In genomic region chr22:23581252-23581634, GRCh38 we compare ENCODE assay signal across 26 cellular contexts. TPM values are rescaled to one million over a fixed set of nuclear protein-coding genes. Genes with fewer than 3 reads are reported as not detected.
A peak's percentile ranks its signal among the peaks of the same experiment; 100 is the strongest.
DNase-seq lines count a peak whose midpoint lies in the region; ATAC-seq lines count a peak whose summit lies in the region.
"Had no signal": no experiment of that assay in that cellular context is flagged by ENCODE, and none has a peak within 500 bp of the region (broad histone marks: within the 10 kb centered on the region; RNA-seq: fewer than 3 reads in every experiment).

No MANE protein-coding gene starts in this region.

- peak overlapping the region; percentile 0 for H3K4me3 Mint-ChIP-seq in activated naive CD8-positive, alpha-beta T cell treated with anti-CD3 and anti-CD28 coated beads, Interleukin-2, amount 10 ng/mL, durations not matched to agents 7 days and 5 days
- no peak overlapping the region for H3K4me3 Mint-ChIP-seq in activated naive CD8-positive, alpha-beta T cell treated with anti-CD3 and anti-CD28 coated beads for 36 hours
- H3K4me3 Mint-ChIP-seq: CD4-positive, alpha-beta memory T cell had no signal

- no peaks in the 10 kb centered on the region for H3K9me3 Mint-ChIP-seq in activated naive CD8-positive, alpha-beta T cell treated with anti-CD3 and anti-CD28 coated beads, Interleukin-2, amount 10 ng/mL, durations not matched to agents 7 days and 5 days
- H3K9me3 Mint-ChIP-seq in activated naive CD8-positive, alpha-beta T cell treated with anti-CD3 and anti-CD28 coated beads for 36 hours: no peaks in the 10 kb centered on the region
- H3K9me3 Mint-ChIP-seq: CD4-positive, alpha-beta memory T cell had no signal

- H3K27ac Mint-ChIP-seq in activated naive CD8-positive, alpha-beta T cell treated with anti-CD3 and anti-CD28 coated beads, Interleukin-2, amount 10 ng/mL, durations not matched to agents 7 days and 5 days: peak overlapping the region; percentile 37
- H3K27ac Mint-ChIP-seq in activated naive CD8-positive, alpha-beta T cell treated with anti-CD3 and anti-CD28 coated beads for 36 hours: no peak overlapping the region

- no peaks in the 10 kb centered on the region for H3K36me3 Mint-ChIP-seq in activated naive CD8-positive, alpha-beta T cell treated with anti-CD3 and anti-CD28 coated beads, Interleukin-2, amount 10 ng/mL, durations not matched to agents 7 days and 5 days
- H3K36me3 Mint-ChIP-seq in activated naive CD8-positive, alpha-beta T cell treated with anti-CD3 and anti-CD28 coated beads for 36 hours: no peaks in the 10 kb centered on the region
- H3K36me3 Mint-ChIP-seq: CD4-positive, alpha-beta memory T cell had no signal

- no peaks in the 10 kb centered on the region for H3K36me3 ChIP-seq in KOPT-K1 (ENCODE audit: insufficient read depth, low read length)

- H3K27me3 Mint-ChIP-seq in activated naive CD8-positive, alpha-beta T cell treated with anti-CD3 and anti-CD28 coated beads, Interleukin-2, amount 10 ng/mL, durations not matched to agents 7 days and 5 days: peaks cover 56% of the 10 kb centered on the region
- H3K27me3 Mint-ChIP-seq in activated naive CD8-positive, alpha-beta T cell treated with anti-CD3 and anti-CD28 coated beads for 36 hours: peaks cover 62% of the 10 kb centered on the region

- H3K4me1 Mint-ChIP-seq in activated naive CD8-positive, alpha-beta T cell treated with anti-CD3 and anti-CD28 coated beads, Interleukin-2, amount 10 ng/mL, durations not matched to agents 7 days and 5 days: peaks cover 21% of the 10 kb centered on the region
- peaks cover 5% of the 10 kb centered on the region for H3K4me1 Mint-ChIP-seq in activated naive CD8-positive, alpha-beta T cell treated with anti-CD3 and anti-CD28 coated beads for 36 hours
- H3K4me1 Mint-ChIP-seq: CD4-positive, alpha-beta memory T cell had no signal

- H3K27ac ChIP-seq in KOPT-K1 (ENCODE audit: low read depth, low read length, poor library complexity, severe bottlenecking): peak overlapping the region; percentile 93
- H3K27ac ChIP-seq: A549 had no signal

- no peak for ATAC-seq in activated naive CD8-positive, alpha-beta T cell treated with anti-CD3 and anti-CD28 coated beads, Interleukin-2, amount 10 ng/mL, durations not matched to agents 7 days and 5 days (ENCODE audit: low read depth)
- no peak for ATAC-seq in HG02870 (IDR thresholded peaks at IDR 0.05; ENCODE audit: unreplicated experiment)
- ATAC-seq: A549, HepG2, Panc1 had no signal

- POLR2A ChIA-PET in activated naive CD8-positive, alpha-beta T cell treated with anti-CD3 and anti-CD28 coated beads, Interleukin-2, amount 10 ng/mL, durations not matched to agents 7 days and 5 days (lab: Charles Lee): interaction anchor here (0.7 kb wide), 1 partner anchor 135 kb away, joined by 3 read pairs; no protein-coding TSS in a partner anchor

- no peak for DNase-seq in activated naive CD8-positive, alpha-beta T cell treated with anti-CD3 and anti-CD28 coated beads, Interleukin-2, amount 10 ng/mL, durations not matched to agents 7 days and 5 days
- no peak for DNase-seq in activated naive CD8-positive, alpha-beta T cell treated with anti-CD3 and anti-CD28 coated beads for 36 hours
- DNase-seq in iPS-NIHi7 (ENCODE audit: extremely low spot score) (peak; percentile 18), pons (ENCODE audit: low spot score) (no peak)
- DNase-seq in stimulated activated naive CD4-positive, alpha-beta T cell treated with Interleukin-2 at 50 U/mL for 16 hours (lab: John Stamatoyannopoulos, UW): no peak
- DNase-seq: Caco-2; CD4-positive, alpha-beta memory T cell; DMS 273 treated with DMSO at 0.1 percent for 48 hours; DMS79 treated with DMSO at 0.1 percent for 48 hours; KG1; NCI-H1105 treated with DMSO at 0.1 percent for 48 hours; NCI-H2029 treated with DMSO at 0.1 percent for 48 hours; NCI-H345; NCI-H524; NCI-H774; NK-92 treated with Interleukin-12 subunit alpha and Interleukin-12 subunit beta, amount 100 ng/mL, for 24 hours; SIG-M5; SK-N-SH had no signal

- H3K9me3 ChIP-seq in KOPT-K1 (ENCODE audit: insufficient read depth, low read length, poor library complexity, severe bottlenecking): no peaks in the 10 kb centered on the region
- H3K9me3 ChIP-seq: A549, Caco-2, SK-N-SH had no signal

RNA-seq across cellular contexts. Expression of gene IGLL1, which starts 1.2 kb away (rescaled TPM):
- not detected for total RNA-seq in activated naive CD8-positive, alpha-beta T cell treated with anti-CD3 and anti-CD28 coated beads, Interleukin-2, amount 10 ng/mL, durations not matched to agents 7 days and 5 days
- total RNA-seq in activated naive CD8-positive, alpha-beta T cell treated with anti-CD3 and anti-CD28 coated beads for 36 hours: not detected
- total RNA-seq: Caco-2; CD4-positive, alpha-beta memory T cell; H4; HepG2; HT-29; M059J had no signal

RNA-seq across cellular contexts. Expression of gene DRICH1, which starts 50.9 kb away (rescaled TPM):
- under 1 TPM; 0.69 to 0.79 TPM for total RNA-seq in activated naive CD8-positive, alpha-beta T cell treated with anti-CD3 and anti-CD28 coated beads, Interleukin-2, amount 10 ng/mL, durations not matched to agents 7 days and 5 days
- total RNA-seq in activated naive CD8-positive, alpha-beta T cell treated with anti-CD3 and anti-CD28 coated beads for 36 hours: not detected
- total RNA-seq: H4, HT-29, M059J had no signal
